7 cellular contexts compared by ENCODE assay signal in genomic region chr2:196376984-196377877, GRCh38.
A peak's percentile ranks its signal among the peaks of the same experiment; 100 is the strongest.
DNase-seq lines count a peak whose midpoint lies in the region; ATAC-seq and TF ChIP-seq lines count a peak whose summit lies in the region.

No MANE protein-coding gene starts in this region.

- DNase-seq in activated T-cell treated with anti-CD3 and anti-CD28 coated beads, Interleukin-2, amount 50 U/mL, for 24 hours: peak; percentile 31
- peak; percentile 38 to 47 for DNase-seq in stimulated activated CD4-positive, alpha-beta T cell treated with anti-CD3 and anti-CD28 coated beads, Interleukin-2, amount 100 ng/mL, for 24 hours
- DNase-seq in glutamatergic neuron (no peak), activated gamma-delta T cell treated with Interleukin-2 at 50 U/mL for 16 hours (no peak)

- no peak for TF ChIP-seq CTCF in glutamatergic neuron (IDR thresholded peaks at IDR 0.05; ENCODE audit: partially characterized antibody, unreplicated experiment)

- no peak overlapping the region for H3K4me3 Mint-ChIP-seq in activated T-cell treated with anti-CD3 and anti-CD28 coated beads, Interleukin-2, amount 50 U/mL, for 24 hours
- no peak overlapping the region for H3K4me3 Mint-ChIP-seq in glutamatergic neuron (ENCODE audit: unreplicated experiment)

- H3K36me3 Mint-ChIP-seq in activated T-cell treated with anti-CD3 and anti-CD28 coated beads, Interleukin-2, amount 50 U/mL, for 24 hours (ENCODE audit: low read depth): no peaks in the 10 kb centered on the region
- no peaks in the 10 kb centered on the region for H3K36me3 Mint-ChIP-seq in glutamatergic neuron (ENCODE audit: unreplicated experiment)

- H3K27me3 Mint-ChIP-seq in activated T-cell treated with anti-CD3 and anti-CD28 coated beads, Interleukin-2, amount 50 U/mL, for 24 hours: peaks cover 10% of the 10 kb centered on the region
- H3K27me3 Mint-ChIP-seq in glutamatergic neuron (ENCODE audit: unreplicated experiment): peaks cover 2% of the 10 kb centered on the region

- H3K9me3 Mint-ChIP-seq in activated T-cell treated with anti-CD3 and anti-CD28 coated beads, Interleukin-2, amount 50 U/mL, for 24 hours: no peaks in the 10 kb centered on the region
- H3K9me3 Mint-ChIP-seq in glutamatergic neuron (ENCODE audit: unreplicated experiment): peaks cover 1% of the 10 kb centered on the region

- ATAC-seq in GM18858 (IDR thresholded peaks at IDR 0.05; ENCODE audit: unreplicated experiment) (peak; percentile 66), GM21825 (IDR thresholded peaks at IDR 0.05; ENCODE audit: unreplicated experiment) (peak; percentile 68), GM21576 (IDR thresholded peaks at IDR 0.05; ENCODE audit: unreplicated experiment) (no peak)

- peak overlapping the region; percentile 67 for H3K27ac Mint-ChIP-seq in activated T-cell treated with anti-CD3 and anti-CD28 coated beads, Interleukin-2, amount 50 U/mL, for 24 hours
- H3K27ac Mint-ChIP-seq in glutamatergic neuron (ENCODE audit: unreplicated experiment): no peak overlapping the region

- H3K4me1 Mint-ChIP-seq in activated T-cell treated with anti-CD3 and anti-CD28 coated beads, Interleukin-2, amount 50 U/mL, for 24 hours (ENCODE audit: low read depth): peaks cover 21% of the 10 kb centered on the region
- peaks cover 3% of the 10 kb centered on the region for H3K4me1 Mint-ChIP-seq in glutamatergic neuron (ENCODE audit: low read depth, unreplicated experiment)

Comparison
In these comparisons a context has a peak if more than half of its experiments do, and no peak if none do; other contexts are left out.
1. DNase-seq: peak in activated T-cell treated with anti-CD3 and anti-CD28 coated beads, Interleukin-2, amount 50 U/mL, for 24 hours (single experiment) and stimulated activated CD4-positive, alpha-beta T cell treated with anti-CD3 and anti-CD28 coated beads, Interleukin-2, amount 100 ng/mL, for 24 hours (2 of 2); none in glutamatergic neuron (single experiment) and activated gamma-delta T cell treated with Interleukin-2 at 50 U/mL for 16 hours (single experiment).